ENCODE assay signal across 8 cellular contexts in genomic region chr13:50127726-50128291, GRCh38.
DNase-seq lines count a peak whose midpoint lies in the region; ATAC-seq and TF ChIP-seq lines count a peak whose summit lies in the region.

No MANE protein-coding gene starts in this region.

- ATAC-seq in naive thymus-derived CD8-positive, alpha-beta T cell: no peak
- ATAC-seq in HG03565 (IDR thresholded peaks at IDR 0.05; ENCODE audit: unreplicated experiment) (no peak), GM19467 (IDR thresholded peaks at IDR 0.05; ENCODE audit: unreplicated experiment) (no peak), HG03045 (IDR thresholded peaks at IDR 0.05; ENCODE audit: unreplicated experiment) (no peak)

- DNase-seq in stimulated activated CD4-positive, alpha-beta T cell treated with anti-CD3 and anti-CD28 coated beads, Interleukin-15, amount 100 ng/mL, for 24 hours: peak; percentile 14
- DNase-seq in stimulated activated CD4-positive, alpha-beta T cell treated with anti-CD3 and anti-CD28 coated beads, Interleukin-12 subunit alpha, Interleukin-12 subunit beta, amount 100 ng/mL, for 4 hours: no peak
- DNase-seq in epithelial cell of esophagus (ENCODE audit: low read depth): no peak
- no peak for DNase-seq in naive thymus-derived CD8-positive, alpha-beta T cell
- DNase-seq in BE2C: no peak

- peak overlapping the region in 9 of 10 donors; percentile 33 to 94 (median 89) for H3K4me3 Mint-ChIP-seq in naive thymus-derived CD8-positive, alpha-beta T cell

- H3K36me3 Mint-ChIP-seq in naive thymus-derived CD8-positive, alpha-beta T cell: peaks cover 0 to 5% (median 0%) of the 10 kb centered on the region in 3 donors

- H3K36me3 ChIP-seq in BE2C: peaks cover 4% of the 10 kb centered on the region

- H3K4me3 ChIP-seq in epithelial cell of esophagus (ENCODE audit: low read length): peak overlapping the region; percentile 1
- H3K4me3 ChIP-seq in BE2C (ENCODE audit: low read depth, low read length): no peak overlapping the region

- H3K27me3 ChIP-seq in BE2C: peaks cover 14% of the 10 kb centered on the region

- H3K4me1 ChIP-seq in BE2C: no peaks in the 10 kb centered on the region; the same call in 1 of the 2 replicates

- peak overlapping the region in 2 of 10 donors; percentile 84 to 90 for H3K27ac Mint-ChIP-seq in naive thymus-derived CD8-positive, alpha-beta T cell

- TF ChIP-seq CTCF in epithelial cell of esophagus (IDR thresholded peaks at IDR 0.05; ENCODE audit: insufficient read depth, low read depth, low read length, missing control alignments) (no peak), BE2C (IDR thresholded peaks at IDR 0.05; ENCODE audit: low read depth, low read length) (no peak)

- H3K4me1 Mint-ChIP-seq in naive thymus-derived CD8-positive, alpha-beta T cell: peaks cover 19 to 65% (median 50%) of the 10 kb centered on the region in 4 donors

- H3K9me3 Mint-ChIP-seq in naive thymus-derived CD8-positive, alpha-beta T cell: peaks cover 0 to 3% (median 0%) of the 10 kb centered on the region in 9 donors

- POLR2A ChIA-PET in naive thymus-derived CD8-positive, alpha-beta T cell (lab: Charles Lee): interaction anchor here (0.9 to 6.3 kb wide), 5 partner anchors 11 to 782 kb away, joined by 4 to 176 read pairs (median 7); partner anchors contain the start of gene TRIM13

- H3K27me3 Mint-ChIP-seq in naive thymus-derived CD8-positive, alpha-beta T cell: peaks cover 25 to 68% (median 35%) of the 10 kb centered on the region in 5 donors

- no peaks in the 10 kb centered on the region for H3K9me3 ChIP-seq in BE2C
